Comparison of ENCODE assay signal across 8 cellular contexts in the genomic region with DNA sequence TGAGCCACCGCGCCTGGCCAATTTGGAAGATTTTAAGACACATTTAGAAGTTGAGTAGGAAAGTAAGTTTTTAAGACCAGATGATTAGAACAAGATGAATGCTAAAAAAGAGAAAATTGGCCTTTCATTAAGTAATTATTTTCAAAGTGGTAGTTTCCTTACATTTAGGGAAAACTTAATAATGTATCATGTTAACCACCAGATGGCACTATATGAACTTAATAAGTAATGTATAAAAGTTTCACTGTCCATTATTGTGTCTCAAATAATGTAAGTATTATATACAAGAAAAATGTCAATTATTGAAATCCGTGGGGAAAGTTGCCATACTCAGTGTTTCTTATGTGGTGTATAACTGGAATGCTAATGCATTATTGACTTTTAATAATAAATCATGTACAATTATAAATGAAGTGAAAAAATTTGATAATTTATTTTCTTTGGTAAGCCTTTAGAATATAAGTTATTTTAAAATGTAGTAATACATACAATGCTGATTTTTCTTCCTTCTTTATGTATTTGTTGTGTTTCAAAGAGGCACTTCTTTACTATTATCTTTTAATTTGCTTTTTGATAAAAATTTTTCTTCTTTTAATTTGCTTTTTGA. TPM values are rescaled to one million over a fixed set of nuclear protein-coding genes. Genes with fewer than 3 reads are reported as not detected.
DNase-seq lines count a peak whose midpoint lies in the region; ATAC-seq and TF ChIP-seq lines count a peak whose summit lies in the region.

No MANE protein-coding gene starts in this region.

- peaks cover 19% of the 10 kb centered on the region for H3K36me3 ChIP-seq in A673 (ENCODE audit: insufficient read depth, low read length, poor library complexity, severe bottlenecking)

- intact Hi-C loops in A673 (cut with micrococcal nuclease; ENCODE audit: unreplicated experiment) = loop anchor here (2.0 to 10.0 kb wide), 2 partner anchors 998 to 1090 kb away; a partner anchor contains a TSS

- TF ChIP-seq CTCF in A673 (conservative IDR thresholded peaks at IDR 0.05; ENCODE audit: low read depth, low read length) (peak; percentile 56), GM13977 (IDR thresholded peaks at IDR 0.05; ENCODE audit: extremely low read depth, insufficient read depth, missing control alignments) (peak; percentile 48)

- no TSS peak for BruUV-seq in A673 (replicated peaks; lab: Mats Ljungman, UMichigan)

- DNase-seq in A673 (ENCODE audit: low spot score) = peak; percentile 73
- DNase-seq in GM13977 (ENCODE audit: low spot score) = peak; percentile 12
- peak; percentile 72 for DNase-seq in OCI-M1 (lab: John Stamatoyannopoulos, UW)
- DNase-seq in fibroblast of gingiva (ENCODE audit: low read depth) = peak; percentile 50
- DNase-seq in retina = peak; percentile 6
- DNase-seq in activated CD4-positive, alpha-beta T cell treated with anti-CD3 and anti-CD28 coated beads for 48 hours = no peak
- DNase-seq in HK-2 (ENCODE audit: unreplicated experiment) = no peak

- H3K27me3 ChIP-seq in A673 (replicated peaks; ENCODE audit: insufficient read depth, low read depth, low read length, poor library complexity) = no peaks in the 10 kb centered on the region

- in situ Hi-C loops in GM13977 (cut with MboI; ENCODE audit: low pct_unique_long_range_greater_than_20kb, low sequenced_read_pairs, unreplicated experiment) = loop anchor here (25.0 kb wide), 1 partner anchor 1003 kb away; no protein-coding TSS in a partner anchor

- CTCF ChIA-PET in A673 (lab: Charles Lee) = interaction anchor here (0.8 kb wide), 1 partner anchor 1076 kb away, joined by 5 read pairs; no protein-coding TSS in a partner anchor

- H3K4me3 ChIP-seq in A673 (ENCODE audit: low read depth, low read length, poor library complexity, severe bottlenecking) = no peak overlapping the region

- H3K4me1 ChIP-seq in A673 (ENCODE audit: insufficient read depth, low read length, poor library complexity, severe bottlenecking) = no peaks in the 10 kb centered on the region

- no peak overlapping the region for H3K27ac ChIP-seq in A673 (ENCODE audit: low read depth, low read length, poor library complexity, severe bottlenecking)

- H3K9me3 ChIP-seq in A673 (ENCODE audit: low read depth, low read length, poor library complexity, severe bottlenecking) = no peaks in the 10 kb centered on the region

- ATAC-seq in HG03521 (IDR thresholded peaks at IDR 0.05; ENCODE audit: unreplicated experiment) = no peak

- POLR2A ChIA-PET in A673 (lab: Charles Lee; ENCODE audit: low non-redundant PET) = no interaction called here

RNA-seq across cellular contexts. Expression of a gene that starts 29.2 kb away (rescaled TPM):
- 33.6 and 41.9 TPM in 2 replicates for total RNA-seq in A673 (2021)

Comparison
In these comparisons a context has a peak if more than half of its experiments do, and no peak if none do; other contexts are left out.
1. DNase-seq: peak in A673 (single experiment), GM13977 (single experiment), OCI-M1 (single experiment), fibroblast of gingiva (single experiment) and retina (single experiment); none in activated CD4-positive, alpha-beta T cell treated with anti-CD3 and anti-CD28 coated beads for 48 hours (single experiment) and HK-2 (single experiment).